ENCODE assay signal across 10 cellular contexts in genomic region chr15:60917469-60918130, GRCh38.
DNase-seq lines count a peak whose midpoint lies in the region; ATAC-seq, FAIRE-seq and TF ChIP-seq lines count a peak whose summit lies in the region.
"Had no signal": no experiment of that assay in that cellular context is flagged by ENCODE, and none has a peak within 500 bp of the region (broad histone marks: within the 10 kb centered on the region; RNA-seq: fewer than 3 reads in every experiment).

No MANE protein-coding gene starts in this region.

- no peaks in the 10 kb centered on the region for H3K27me3 Mint-ChIP-seq in CD8-positive, alpha-beta T cell (ENCODE audit: low read depth)
- H3K27me3 Mint-ChIP-seq: IgD-negative memory B cell had no signal

- H3K9me3 Mint-ChIP-seq in CD8-positive, alpha-beta T cell: no peaks in the 10 kb centered on the region
- H3K9me3 Mint-ChIP-seq: IgD-negative memory B cell had no signal

- CTCF ChIA-PET in CD8-positive, alpha-beta T cell (lab: Charles Lee): interaction anchor here (0.7 to 6.8 kb wide), 48 partner anchors 9 to 557 kb away, joined by 3 to 100 read pairs (median 4); no protein-coding TSS in a partner anchor

- WGBS in body of pancreas, 2 donors: 15 to 16% methylated on average over 16 of the region's 16 CpGs
- WGBS in small intestine, 3 donors: 43 to 46% (median 45%) methylated on average over 16 of the region's 16 CpGs

- no peaks in the 10 kb centered on the region for H3K27me3 ChIP-seq in body of pancreas
- no peaks in the 10 kb centered on the region for H3K27me3 ChIP-seq in CD8-positive, alpha-beta T cell (ENCODE audit: insufficient read depth, low read length)
- no peaks in the 10 kb centered on the region for H3K27me3 ChIP-seq in small intestine (ENCODE audit: control insufficient read depth in 2 of 2, insufficient read depth in 2 of 2, low read length in 2 of 2)

- peak; percentile 64 for ATAC-seq in body of pancreas
- peak; percentile 92 for ATAC-seq in sciatic nerve
- no peak for ATAC-seq in CD8-positive, alpha-beta T cell
- ATAC-seq in HG02610 (IDR thresholded peaks at IDR 0.05; ENCODE audit: unreplicated experiment): no peak

- H3K36me3 ChIP-seq in body of pancreas (replicated peaks in 1 of 2; ENCODE audit: insufficient read depth in 1 of 2, low read depth in 2 of 2): no peaks in the 10 kb centered on the region
- H3K36me3 ChIP-seq in kidney (ENCODE audit: control insufficient read depth in 1 of 2, insufficient read depth in 2 of 2, low read length in 2 of 2): no peaks in the 10 kb centered on the region
- no peaks in the 10 kb centered on the region for H3K36me3 ChIP-seq in CD8-positive, alpha-beta T cell (ENCODE audit: insufficient read depth, low read length)
- H3K36me3 ChIP-seq in small intestine (ENCODE audit: control insufficient read depth in 2 of 2, insufficient read depth in 2 of 2, low read length in 2 of 2): no peaks in the 10 kb centered on the region

- peak; percentile 40 for DNase-seq in AG20443 (ENCODE audit: low spot score)
- peak; percentile 71 to 84 (median 81) for DNase-seq in body of pancreas
- peak; percentile 74 for DNase-seq in kidney
- no peak for DNase-seq in sciatic nerve (ENCODE audit: low spot score)
- no peak for DNase-seq in CD8-positive, alpha-beta T cell
- DNase-seq in NCI-H2107 treated with DMSO at 0.1 percent for 48 hours (lab: John Stamatoyannopoulos, UW; ENCODE audit: unreplicated experiment): no peak
- no peak for DNase-seq in small intestine

- peak overlapping the region in 1 of 2 donors; percentile 38 for H3K9ac ChIP-seq in kidney (ENCODE audit: low read length in 2 of 2)

- H3K9me3 ChIP-seq in body of pancreas (no peaks in the 10 kb centered on the region), kidney (ENCODE audit: control insufficient read depth in 1 of 2, low read length in 2 of 2) (no peaks in the 10 kb centered on the region), small intestine (ENCODE audit: control insufficient read depth, low read depth) (no peaks in the 10 kb centered on the region)
- no peaks in the 10 kb centered on the region for H3K9me3 ChIP-seq in CD8-positive, alpha-beta T cell (ENCODE audit: low read length)

- H3K4me3 ChIP-seq in body of pancreas: no peak overlapping the region
- peak overlapping the region in 1 of 2 donors; percentile 19 for H3K4me3 ChIP-seq in kidney (ENCODE audit: low read length in 2 of 2)
- H3K4me3 ChIP-seq in CD8-positive, alpha-beta T cell (ENCODE audit: low read depth, low read length): no peak overlapping the region
- H3K4me3 ChIP-seq in small intestine (ENCODE audit: low read depth in 1 of 2, low read length in 2 of 2): no peak overlapping the region
- H3K4me3 ChIP-seq: SK-N-MC had no signal

- H3K27ac ChIP-seq in body of pancreas: peak overlapping the region; percentile 70 to 90 (median 85)
- peak overlapping the region; percentile 73 to 76 for H3K27ac ChIP-seq in kidney (ENCODE audit: low read depth in 2 of 2, low read length in 2 of 2)
- no peak overlapping the region for H3K27ac ChIP-seq in CD8-positive, alpha-beta T cell (ENCODE audit: low read depth, low read length)
- peak overlapping the region in 1 of 2 donors; percentile 59 for H3K27ac ChIP-seq in small intestine (ENCODE audit: low read depth in 1 of 2, low read length in 1 of 2)
- H3K27ac ChIP-seq: SK-N-MC had no signal

- no peak overlapping the region for H3K27ac Mint-ChIP-seq in CD8-positive, alpha-beta T cell

- POLR2A ChIA-PET in CD8-positive, alpha-beta T cell (lab: Charles Lee): interaction anchor here (0.7 to 2.4 kb wide), 9 partner anchors 9 to 338 kb away, joined by 3 to 12 read pairs (median 3); no protein-coding TSS in a partner anchor

- FAIRE-seq in kidney (lab: Jason Lieb, UNC): no peak
- FAIRE-seq in small intestine (lab: Jason Lieb, UNC): no peak

- TF ChIP-seq POLR2A in body of pancreas (IDR thresholded peaks at IDR 0.05): no peak

- H3K4me1 Mint-ChIP-seq in CD8-positive, alpha-beta T cell (ENCODE audit: low read depth): peaks cover 11% of the 10 kb centered on the region

- H3K36me3 Mint-ChIP-seq in CD8-positive, alpha-beta T cell: no peaks in the 10 kb centered on the region
- H3K36me3 Mint-ChIP-seq: IgD-negative memory B cell had no signal

- H3K4me3 Mint-ChIP-seq in CD8-positive, alpha-beta T cell: no peak overlapping the region

- intact Hi-C loops in body of pancreas (cut with DNase I) (loop anchor here (10.0 kb wide), 1 partner anchor 333 kb away; no protein-coding TSS in a partner anchor), kidney (cut with DNase I) (loop anchor here (10.0 kb wide), 1 partner anchor 333 kb away; no protein-coding TSS in a partner anchor), sciatic nerve (cut with DNase I) (loop anchor here (10.0 kb wide), 1 partner anchor 333 kb away; no protein-coding TSS in a partner anchor)
- intact Hi-C loops in CD8-positive, alpha-beta T cell (cut with DNase I, micrococcal nuclease): loop anchor here (1.0 to 5.0 kb wide), 7 partner anchors 265 to 559 kb away; partner anchors contain the start of gene ICE2 (in 1 of the 2)

- no peak for TF ChIP-seq CTCF in body of pancreas (IDR thresholded peaks at IDR 0.05)
- no peak for TF ChIP-seq CTCF in kidney (IDR thresholded peaks at IDR 0.05; ENCODE audit: borderline replicate concordance, extremely low read depth, insufficient read depth)
- no peak for TF ChIP-seq CTCF in CD8-positive, alpha-beta T cell (IDR thresholded peaks at IDR 0.05)

- H3K4me1 ChIP-seq in body of pancreas (peaks cover 74% of the 10 kb centered on the region), kidney (ENCODE audit: control insufficient read depth in 1 of 2, insufficient read depth in 1 of 2, low read depth in 1 of 2, low read length in 2 of 2) (peaks cover 21 to 22% of the 10 kb centered on the region in 2 donors), small intestine (ENCODE audit: control insufficient read depth in 2 of 2, insufficient read depth in 1 of 2, low read depth in 1 of 2, low read length in 1 of 2) (peaks cover 0 to 2% of the 10 kb centered on the region in 2 donors)
- peaks cover 8% of the 10 kb centered on the region for H3K4me1 ChIP-seq in CD8-positive, alpha-beta T cell (ENCODE audit: insufficient read depth, low read length)

Comparison
In these comparisons a context has a peak if more than half of its experiments do, and no peak if none do; other contexts are left out.
1. DNase-seq: peak in AG20443 (single experiment), body of pancreas (4 of 4) and kidney (single experiment); none in sciatic nerve (single experiment), CD8-positive, alpha-beta T cell (0 of 7), NCI-H2107 treated with DMSO at 0.1 percent for 48 hours (single experiment) and small intestine (single experiment).
2. ATAC-seq: peak in body of pancreas (single experiment) and sciatic nerve (single experiment); none in CD8-positive, alpha-beta T cell (single experiment) and HG02610 (single experiment).